8 cellular contexts compared by ENCODE assay signal in genomic region chr3:50251220-50251619, GRCh38. TPM values are rescaled to one million over a fixed set of nuclear protein-coding genes. Genes with fewer than 3 reads are reported as not detected.
DNase-seq lines count a peak whose midpoint lies in the region; ATAC-seq and TF ChIP-seq lines count a peak whose summit lies in the region.

No MANE protein-coding gene starts in this region.

- TF ChIP-seq EP300 in esophagus muscularis mucosa (IDR thresholded peaks at IDR 0.05), result no peak

- H3K27me3 ChIP-seq in esophagus muscularis mucosa (no peaks in the 10 kb centered on the region), left lung (no peaks in the 10 kb centered on the region)

- no peak for ATAC-seq in left lung

- no peak for TF ChIP-seq CTCF in esophagus muscularis mucosa (IDR thresholded peaks at IDR 0.05)
- no peak for TF ChIP-seq CTCF in left lung (IDR thresholded peaks at IDR 0.05)

- peaks cover 88 to 97% (median 95%) of the 10 kb centered on the region in 4 donors for H3K4me1 ChIP-seq in esophagus muscularis mucosa
- peaks cover 35 to 100% of the 10 kb centered on the region in 2 donors for H3K4me1 ChIP-seq in left lung

- H3K36me3 ChIP-seq in esophagus muscularis mucosa (peaks cover 26 to 66% (median 46%) of the 10 kb centered on the region in 4 donors), left lung (peaks cover 0 to 72% of the 10 kb centered on the region in 2 donors)

- H3K27ac ChIP-seq in esophagus muscularis mucosa (replicated peaks in 1 of 4) (peak overlapping the region; percentile 38 to 92 (median 82)), left lung (peak overlapping the region in 1 of 2 donors; percentile 98)

- WGBS in esophagus muscularis mucosa, result 79% methylated on average over 8 of the region's 8 CpGs

- intact Hi-C loops in esophagus muscularis mucosa (cut with DNase I), result no loop called here
- intact Hi-C loops in left lung (cut with DNase I), result no loop called here

- H3K9me3 ChIP-seq in esophagus muscularis mucosa (no peaks in the 10 kb centered on the region), left lung (no peaks in the 10 kb centered on the region)

- no peak for TF ChIP-seq POLR2A in esophagus muscularis mucosa (IDR thresholded peaks at IDR 0.05; ENCODE audit: low read depth)

- DNase-seq in G401 (ENCODE audit: low spot score) (peak; percentile 37), esophagus muscularis mucosa (ENCODE audit: extremely low spot score) (no peak), OCI-M1 (lab: John Stamatoyannopoulos, UW) (no peak), NCI-H1417 treated with DMSO at 0.1 percent for 48 hours (lab: John Stamatoyannopoulos, UW) (no peak), left lung (no peak), NCI-H1694 treated with DMSO at 0.1 percent for 48 hours (lab: John Stamatoyannopoulos, UW) (no peak)
- DNase-seq in activated CD4-positive, alpha-beta T cell treated with anti-CD3 and anti-CD28 coated beads, Interleukin-2, amount 50 U/mL, for 4 hours, result peak; percentile 47 to 57
- DNase-seq in stimulated activated CD4-positive, alpha-beta T cell treated with anti-CD3 and anti-CD28 coated beads, Interleukin-15, amount 100 ng/mL, for 24 hours, result peak; percentile 75

- in situ Hi-C loops in G401 (cut with HindIII; ENCODE audit: low sequenced_read_pairs), result no loop called here

- H3K4me3 ChIP-seq in esophagus muscularis mucosa (no peak overlapping the region), left lung (no peak overlapping the region)

RNA-seq across cellular contexts. Expression of gene GNAI2, which starts 15.2 kb away (rescaled TPM):
- 67.4 and 104 TPM in 2 replicates for total RNA-seq in G401 (2014; rRNA removed; shearing (Covaris generic))
- 100 to 1,000 TPM; 149 to 297 (median 239) TPM for total RNA-seq in esophagus muscularis mucosa
- total RNA-seq in left lung, result 100 to 1,000 TPM; 266 to 381 TPM

RNA-seq across cellular contexts. Expression of gene SEMA3B, which starts 17.7 kb away (rescaled TPM):
- 68.1 and 81.8 TPM in 2 replicates for total RNA-seq in G401 (2014; rRNA removed; shearing (Covaris generic))
- total RNA-seq in esophagus muscularis mucosa (10 to 100 TPM; 37.4 to 66.6 (median 46.4) TPM), left lung (10 to 100 TPM; 56.8 to 92.7 TPM)

RNA-seq across cellular contexts. Expression of gene LSMEM2, which starts 27.7 kb away (rescaled TPM):
- 1.6 TPM in 1 of 2 replicates, not detected in the other for total RNA-seq in G401 (2014; rRNA removed; shearing (Covaris generic))
- total RNA-seq in esophagus muscularis mucosa (not detected), left lung (under 1 TPM in 1 of 2 donors, not detected in 1; 0.24 TPM)

RNA-seq across cellular contexts. Expression of gene IFRD2, which starts 41.0 kb away (rescaled TPM):
- total RNA-seq in G401 (2014; rRNA removed; shearing (Covaris generic)), result 88.7 and 97.4 TPM in 2 replicates
- total RNA-seq in esophagus muscularis mucosa (100 to 1,000 TPM in 1 of 4 donors, 10 to 100 TPM in 3; 49.4 to 106 (median 85.8) TPM), left lung (100 to 1,000 TPM in 1 of 2 donors, 10 to 100 TPM in 1; 55.0 to 104 TPM)

RNA-seq across cellular contexts. Expression of gene SLC38A3, which starts 46.1 kb away (rescaled TPM):
- total RNA-seq in G401 (2014; rRNA removed; shearing (Covaris generic)), result 1.1 and 3.0 TPM in 2 replicates
- under 1 TPM in 2 of 4 donors, not detected in 2; 0.11 to 0.39 TPM for total RNA-seq in esophagus muscularis mucosa
- total RNA-seq in left lung, result under 1 TPM in 1 of 2 donors, not detected in 1; 0.23 TPM

Comparison
In these comparisons a context has a peak if more than half of its experiments do, and no peak if none do; other contexts are left out.
1. DNase-seq: peak in G401 (single experiment), activated CD4-positive, alpha-beta T cell treated with anti-CD3 and anti-CD28 coated beads, Interleukin-2, amount 50 U/mL, for 4 hours (2 of 2) and stimulated activated CD4-positive, alpha-beta T cell treated with anti-CD3 and anti-CD28 coated beads, Interleukin-15, amount 100 ng/mL, for 24 hours (single experiment); none in esophagus muscularis mucosa (single experiment), OCI-M1 (single experiment), NCI-H1417 treated with DMSO at 0.1 percent for 48 hours (single experiment), left lung (0 of 2) and NCI-H1694 treated with DMSO at 0.1 percent for 48 hours (single experiment).